10 cellular contexts compared by ENCODE assay signal in genomic region chr15:45573961-45574629, GRCh38. TPM values are rescaled to one million over a fixed set of nuclear protein-coding genes. Genes with fewer than 3 reads are reported as not detected.
DNase-seq lines count a peak whose midpoint lies in the region; TF ChIP-seq lines count a peak whose summit lies in the region.
"Had no signal": no experiment of that assay in that cellular context is flagged by ENCODE, and none has a peak within 500 bp of the region (broad histone marks: within the 10 kb centered on the region; RNA-seq: fewer than 3 reads in every experiment).

No MANE protein-coding gene starts in this region.

- no peak overlapping the region for H3K4me3 ChIP-seq in BJ (ENCODE audit: low read depth, low read length)
- no peak overlapping the region for H3K4me3 ChIP-seq in H7 (ENCODE audit: insufficient read depth, low read depth, low read length)
- H3K4me3 ChIP-seq in iPS-18a (ENCODE audit: low read length) = peak overlapping the region; percentile 36
- H3K4me3 ChIP-seq in esophagus squamous epithelium = no peak overlapping the region
- H3K4me3 ChIP-seq in prostate gland = no peak overlapping the region
- H3K4me3 ChIP-seq: skin epidermis had no signal

- TF ChIP-seq CTCF in BJ (IDR thresholded peaks at IDR 0.05; ENCODE audit: insufficient read depth, low read depth, low read length) (peak; percentile 46), esophagus squamous epithelium (IDR thresholded peaks at IDR 0.05) (no peak), prostate gland (IDR thresholded peaks at IDR 0.05) (no peak)

- POLR2A ChIA-PET in BJ (lab: Charles Lee) = no interaction called here

- intact Hi-C loops in esophagus squamous epithelium (cut with DNase I) = loop anchor here (10.0 kb wide), 1 partner anchor 69 kb away; no protein-coding TSS in a partner anchor
- intact Hi-C loops in prostate gland (cut with DNase I) = no loop called here

- no peak overlapping the region for H3K9ac ChIP-seq in iPS-18a (ENCODE audit: low read length)

- H3K36me3 ChIP-seq in BJ (ENCODE audit: control insufficient read depth, insufficient read depth, low read length) (no peaks in the 10 kb centered on the region), H7 (replicated peaks; ENCODE audit: control insufficient read depth, insufficient read depth, low read length) (no peaks in the 10 kb centered on the region), iPS-18a (ENCODE audit: control insufficient read depth, low read depth, low read length) (no peaks in the 10 kb centered on the region), esophagus squamous epithelium (no peaks in the 10 kb centered on the region), prostate gland (no peaks in the 10 kb centered on the region)

- 65 to 83% methylated on average over 2 of the region's 7 CpGs for WGBS in esophagus squamous epithelium, 2 donors
- 76% methylated on average over 7 of the region's 7 CpGs for WGBS in prostate gland

- H3K27ac ChIP-seq in iPS-18a (ENCODE audit: low read length) (no peak overlapping the region), esophagus squamous epithelium (no peak overlapping the region), prostate gland (no peak overlapping the region)
- H3K27ac ChIP-seq: skin epidermis had no signal

- DNase-seq in BJ (ENCODE audit: low read depth) = no peak
- peak; percentile 78 for DNase-seq in H7
- DNase-seq in activated CD4-positive, alpha-beta T cell treated with anti-CD3 and anti-CD28 coated beads, Interleukin-2, amount 50 U/mL, for 1 hour = peak; percentile 3
- no peak for DNase-seq in dedifferentiated amniotic fluid mesenchymal stem cell (ENCODE audit: extremely low spot score)
- DNase-seq in esophagus squamous epithelium (lab: John Stamatoyannopoulos, UW) = no peak
- DNase-seq in prostate gland (ENCODE audit: low spot score) = no peak
- no peak for DNase-seq in DMS79 treated with DMSO at 0.1 percent for 48 hours (lab: John Stamatoyannopoulos, UW)
- DNase-seq: NCI-H510A treated with DMSO at 0.1 percent for 48 hours had no signal

- no peaks in the 10 kb centered on the region for H3K4me1 ChIP-seq in iPS-18a (ENCODE audit: control insufficient read depth, low read depth, low read length)
- no peaks in the 10 kb centered on the region for H3K4me1 ChIP-seq in esophagus squamous epithelium
- no peaks in the 10 kb centered on the region for H3K4me1 ChIP-seq in prostate gland (replicated peaks)

- no peak for TF ChIP-seq POLR2A in esophagus squamous epithelium (IDR thresholded peaks at IDR 0.05)
- no peak for TF ChIP-seq POLR2A in prostate gland (IDR thresholded peaks at IDR 0.05)

- CTCF ChIA-PET in BJ (lab: Yijun Ruan, JAX) = interaction anchor here (0.6 to 1.9 kb wide), 13 partner anchors 12 to 574 kb away, joined by 3 to 9 read pairs (median 3); partner anchors contain the start of gene BLOC1S6

- H3K27me3 ChIP-seq in BJ (ENCODE audit: control insufficient read depth, insufficient read depth, low read length) (peaks cover 5% of the 10 kb centered on the region), H7 (ENCODE audit: control insufficient read depth, insufficient read depth, low read length) (peaks cover 3% of the 10 kb centered on the region), iPS-18a (ENCODE audit: control insufficient read depth, insufficient read depth, low read length) (no peaks in the 10 kb centered on the region), esophagus squamous epithelium (peaks cover 0 to 20% (median 0%) of the 10 kb centered on the region in 4 donors), prostate gland (replicated peaks; ENCODE audit: insufficient read depth) (no peaks in the 10 kb centered on the region)

- H3K9me3 ChIP-seq in iPS-18a (ENCODE audit: control insufficient read depth, low read depth, low read length) = no peaks in the 10 kb centered on the region
- no peaks in the 10 kb centered on the region for H3K9me3 ChIP-seq in esophagus squamous epithelium
- H3K9me3 ChIP-seq in prostate gland = no peaks in the 10 kb centered on the region

RNA-seq across cellular contexts. Expression of gene BLOC1S6, which starts 13.1 kb away (rescaled TPM):
- 12.4 and 18.8 TPM in 2 replicates for polyA plus RNA-seq in BJ (2011; rRNA removed)
- polyA minus RNA-seq in BJ (2011; rRNA and poly(A)+ RNA removed) = 7.3 and 8.4 TPM in 2 replicates
- total RNA-seq in H7 (2014; rRNA removed; shearing (Covaris generic)) = 34.8 and 40.1 TPM in 2 replicates
- total RNA-seq in esophagus squamous epithelium (10 to 100 TPM; 19.7 to 41.8 (median 29.0) TPM), prostate gland (10 to 100 TPM; 46.0 to 82.5 TPM)

RNA-seq across cellular contexts. Expression of gene SLC30A4, which starts 51.5 kb away (rescaled TPM):
- 5.2 and 7.1 TPM in 2 replicates for polyA plus RNA-seq in BJ (2011; rRNA removed)
- polyA minus RNA-seq in BJ (2011; rRNA and poly(A)+ RNA removed) = 12.1 and 12.7 TPM in 2 replicates
- 0.04 and 0.10 TPM in 2 replicates for total RNA-seq in H7 (2014; rRNA removed; shearing (Covaris generic))
- total RNA-seq in esophagus squamous epithelium (1 to 10 TPM; 6.3 to 8.8 (median 7.4) TPM), prostate gland (100 to 1,000 TPM in 1 of 2 donors, 10 to 100 TPM in 1; 42.9 to 233 TPM)

Comparison
In these comparisons a context has a peak if more than half of its experiments do, and no peak if none do; other contexts are left out.
1. DNase-seq: peak in H7 (single experiment) and activated CD4-positive, alpha-beta T cell treated with anti-CD3 and anti-CD28 coated beads, Interleukin-2, amount 50 U/mL, for 1 hour (single experiment); none in BJ (single experiment), dedifferentiated amniotic fluid mesenchymal stem cell (single experiment), esophagus squamous epithelium (single experiment), prostate gland (single experiment) and DMS79 treated with DMSO at 0.1 percent for 48 hours (single experiment).
2. RNA of gene SLC30A4, which starts 51.5 kb away (total RNA-seq): 42.9 to 233 TPM in prostate gland; 6.3 to 8.8 TPM in esophagus squamous epithelium and 0.04 to 0.10 TPM in H7; every median in the first group is over 4 times any median in the second.